16 cellular contexts compared by ENCODE assay signal in the genomic region with DNA sequence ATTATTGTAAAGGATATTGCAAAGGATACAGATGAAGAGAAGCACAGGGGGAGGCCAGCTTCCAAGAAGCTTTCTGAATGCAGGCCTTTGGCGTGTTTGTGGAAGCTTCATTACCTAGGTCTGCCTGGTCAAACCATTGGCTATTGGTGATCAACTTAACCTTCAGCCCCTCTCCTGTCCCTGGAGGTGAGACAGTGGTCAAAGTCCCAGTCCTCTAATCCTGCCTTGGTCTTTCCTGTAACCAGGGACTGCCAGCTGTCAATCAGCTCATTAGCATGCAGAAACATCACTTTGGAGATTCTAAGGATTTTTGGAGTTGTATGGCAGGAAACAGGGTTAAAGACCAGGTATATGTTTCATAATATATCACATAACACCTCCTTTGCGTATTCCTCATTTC. TPM values are rescaled to one million over a fixed set of nuclear protein-coding genes. Genes with fewer than 3 reads are reported as not detected.
A peak's percentile ranks its signal among the peaks of the same experiment; 100 is the strongest.
DNase-seq lines count a peak whose midpoint lies in the region; ATAC-seq and TF ChIP-seq lines count a peak whose summit lies in the region.
"Had no signal": no experiment of that assay in that cellular context is flagged by ENCODE, and none has a peak within 500 bp of the region (broad histone marks: within the 10 kb centered on the region; RNA-seq: fewer than 3 reads in every experiment).

No MANE protein-coding gene starts in this region.

- whole genome bisulfite sequencing in spleen, 5 donors: 90 to 95% (median 93%) methylated on average over 2 of the region's 2 CpGs

- H3K27ac Mint-ChIP-seq in glutamatergic neuron (ENCODE audit: unreplicated experiment): peak overlapping the region; percentile 88
- peak overlapping the region; percentile 68 for H3K27ac Mint-ChIP-seq in mesothelial cell of epicardium
- H3K27ac Mint-ChIP-seq: CD8-positive, alpha-beta memory T cell had no signal

- peaks cover 10% of the 10 kb centered on the region for H3K9me3 Mint-ChIP-seq in glutamatergic neuron (ENCODE audit: unreplicated experiment)
- no peaks in the 10 kb centered on the region for H3K9me3 Mint-ChIP-seq in mesothelial cell of epicardium
- H3K9me3 Mint-ChIP-seq: GM23338 had no signal

- H3K9me3 ChIP-seq in spleen: no peaks in the 10 kb centered on the region
- H3K9me3 ChIP-seq: BLaER1, Caco-2 had no signal

- H3K4me3 Mint-ChIP-seq in glutamatergic neuron (ENCODE audit: unreplicated experiment) (peak overlapping the region; percentile 78), mesothelial cell of epicardium (no peak overlapping the region)
- H3K4me3 Mint-ChIP-seq: CD8-positive, alpha-beta memory T cell; GM23338 had no signal

- no peak overlapping the region for H3K4me3 ChIP-seq in spleen
- H3K4me3 ChIP-seq: BLaER1, GM23338 had no signal

- H3K27me3 ChIP-seq in spleen (replicated peaks in 1 of 7): no peaks in the 10 kb centered on the region
- H3K27me3 ChIP-seq: BLaER1 had no signal

- intact Hi-C loops in spleen (cut with DNase I; ENCODE audit: low total_unique reads): no loop called here

- ATAC-seq in HG02642 (IDR thresholded peaks at IDR 0.05; ENCODE audit: poor library complexity, unreplicated experiment): no peak
- ATAC-seq in GM21447 (IDR thresholded peaks at IDR 0.05; ENCODE audit: unreplicated experiment): no peak
- no peak for ATAC-seq in GM19397 (IDR thresholded peaks at IDR 0.05; ENCODE audit: unreplicated experiment)

- H3K27ac ChIP-seq in spleen: peak overlapping the region in 7 of 8 donors; percentile 34 to 66 (median 57)
- H3K27ac ChIP-seq: BLaER1 had no signal

- DNase-seq in NCI-H82 treated with DMSO at 0.1 percent for 48 hours (lab: John Stamatoyannopoulos, UW; ENCODE audit: unreplicated experiment) (peak; percentile 53), glutamatergic neuron (no peak), mesothelial cell of epicardium (ENCODE audit: low spot score in 2 of 2, unreplicated experiment in 2 of 2) (no peak), spleen (no peak)
- DNase-seq in stimulated activated naive CD4-positive, alpha-beta T cell (lab: John Stamatoyannopoulos, UW): no peak
- DNase-seq: 8988T; AML-193; Caco-2; CD8-positive, alpha-beta memory T cell; DMS53; GF-D8 had no signal

- TF ChIP-seq CTCF in glutamatergic neuron (IDR thresholded peaks at IDR 0.05; ENCODE audit: partially characterized antibody, unreplicated experiment) (no peak), mesothelial cell of epicardium (IDR thresholded peaks at IDR 0.05; ENCODE audit: unreplicated experiment) (no peak), spleen (IDR thresholded peaks at IDR 0.05 in 8 of 11, conservative IDR thresholded peaks at IDR 0.05 in 3 of 11) (no peak)

- H3K27me3 Mint-ChIP-seq in glutamatergic neuron (ENCODE audit: unreplicated experiment) (peaks cover 13% of the 10 kb centered on the region), mesothelial cell of epicardium (ENCODE audit: low read depth) (no peaks in the 10 kb centered on the region)

- H3K36me3 ChIP-seq in spleen: no peaks in the 10 kb centered on the region
- H3K36me3 ChIP-seq: BLaER1 had no signal

- H3K4me1 Mint-ChIP-seq in glutamatergic neuron (ENCODE audit: low read depth, unreplicated experiment): peaks cover 66% of the 10 kb centered on the region
- H3K4me1 Mint-ChIP-seq in mesothelial cell of epicardium: peaks cover 63% of the 10 kb centered on the region
- H3K4me1 Mint-ChIP-seq: CD8-positive, alpha-beta memory T cell had no signal

- peaks cover 0 to 41% (median 0%) of the 10 kb centered on the region in 6 donors for H3K4me1 ChIP-seq in spleen
- H3K4me1 ChIP-seq: BLaER1 had no signal

- no peak for TF ChIP-seq POLR2A in spleen (IDR thresholded peaks at IDR 0.05)

- H3K36me3 Mint-ChIP-seq in glutamatergic neuron (ENCODE audit: unreplicated experiment) (no peaks in the 10 kb centered on the region), mesothelial cell of epicardium (no peaks in the 10 kb centered on the region)
- H3K36me3 Mint-ChIP-seq: CD8-positive, alpha-beta memory T cell had no signal

RNA-seq across cellular contexts. Expression of a gene that starts 13.0 kb away (rescaled TPM):
- total RNA-seq in glutamatergic neuron (ENCODE audit: unreplicated experiment): 108 TPM
- total RNA-seq in mesothelial cell of epicardium: 57.9 to 63.1 TPM (median 59.4 TPM) in 3 replicates
- total RNA-seq in spleen: 100 to 1,000 TPM in 2 of 7 donors, 10 to 100 TPM in 5; 56.7 to 135 (median 93.7) TPM
- 10 to 100 TPM in 1 of 3 donors, 1 to 10 TPM in 2; 4.8 to 14.5 (median 6.2) TPM for polyA plus RNA-seq in spleen
- polyA plus RNA-seq: CD8-positive, alpha-beta memory T cell had no signal
